ENCODE assay signal across 9 cellular contexts in genomic region chr6:71886184-71887005, GRCh38. TPM values are rescaled to one million over a fixed set of nuclear protein-coding genes. Genes with fewer than 3 reads are reported as not detected.
A peak's percentile ranks its signal among the peaks of the same experiment; 100 is the strongest.
DNase-seq lines count a peak whose midpoint lies in the region; TF ChIP-seq lines count a peak whose summit lies in the region.
"Had no signal": no experiment of that assay in that cellular context is flagged by ENCODE, and none has a peak within 500 bp of the region (broad histone marks: within the 10 kb centered on the region; RNA-seq: fewer than 3 reads in every experiment).

A gene with protein sequence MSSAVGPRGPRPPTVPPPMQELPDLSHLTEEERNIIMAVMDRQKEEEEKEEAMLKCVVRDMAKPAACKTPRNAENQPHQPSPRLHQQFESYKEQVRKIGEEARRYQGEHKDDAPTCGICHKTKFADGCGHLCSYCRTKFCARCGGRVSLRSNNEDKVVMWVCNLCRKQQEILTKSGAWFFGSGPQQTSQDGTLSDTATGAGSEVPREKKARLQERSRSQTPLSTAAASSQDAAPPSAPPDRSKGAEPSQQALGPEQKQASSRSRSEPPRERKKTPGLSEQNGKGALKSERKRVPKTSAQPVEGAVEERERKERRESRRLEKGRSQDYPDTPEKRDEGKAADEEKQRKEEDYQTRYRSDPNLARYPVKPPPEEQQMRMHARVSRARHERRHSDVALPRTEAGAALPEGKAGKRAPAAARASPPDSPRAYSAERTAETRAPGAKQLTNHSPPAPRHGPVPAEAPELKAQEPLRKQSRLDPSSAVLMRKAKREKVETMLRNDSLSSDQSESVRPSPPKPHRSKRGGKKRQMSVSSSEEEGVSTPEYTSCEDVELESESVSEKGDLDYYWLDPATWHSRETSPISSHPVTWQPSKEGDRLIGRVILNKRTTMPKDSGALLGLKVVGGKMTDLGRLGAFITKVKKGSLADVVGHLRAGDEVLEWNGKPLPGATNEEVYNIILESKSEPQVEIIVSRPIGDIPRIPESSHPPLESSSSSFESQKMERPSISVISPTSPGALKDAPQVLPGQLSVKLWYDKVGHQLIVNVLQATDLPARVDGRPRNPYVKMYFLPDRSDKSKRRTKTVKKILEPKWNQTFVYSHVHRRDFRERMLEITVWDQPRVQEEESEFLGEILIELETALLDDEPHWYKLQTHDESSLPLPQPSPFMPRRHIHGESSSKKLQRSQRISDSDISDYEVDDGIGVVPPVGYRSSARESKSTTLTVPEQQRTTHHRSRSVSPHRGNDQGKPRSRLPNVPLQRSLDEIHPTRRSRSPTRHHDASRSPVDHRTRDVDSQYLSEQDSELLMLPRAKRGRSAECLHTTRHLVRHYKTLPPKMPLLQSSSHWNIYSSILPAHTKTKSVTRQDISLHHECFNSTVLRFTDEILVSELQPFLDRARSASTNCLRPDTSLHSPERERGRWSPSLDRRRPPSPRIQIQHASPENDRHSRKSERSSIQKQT (N-terminal part only) (plus strand): TSS chr6:71886550. CDS start chr6:71887024, 474 bp downstream.

- H3K4me3 ChIP-seq in testis = peak within 1 kb of the TSS; percentile 40 to 56

- H3K27ac ChIP-seq in testis = no peak within 1 kb of the TSS

- intact Hi-C loops in testis (cut with DNase I; ENCODE audit: low total_unique reads) = no loop called here

- H3K9me3 ChIP-seq in testis = no peaks in the 10 kb centered on the region
- H3K9me3 ChIP-seq: adrenal gland had no signal

- DNase-seq in NCI-H2107 treated with DMSO at 0.1 percent for 48 hours (lab: John Stamatoyannopoulos, UW; ENCODE audit: unreplicated experiment) (peak; percentile 27), NCI-H2107 (lab: John Stamatoyannopoulos, UW) (no peak), H4 (ENCODE audit: low spot score) (peak; percentile 9), NCI-H1092 treated with DMSO at 0.1 percent for 48 hours (lab: John Stamatoyannopoulos, UW) (peak; percentile 12), anterior cingulate cortex (lab: John Stamatoyannopoulos, UW) (peak in 39 of 58 donors; percentile 0 to 78 (median 40)), islet precursor cell (peak; percentile 82), testis (peak; percentile 22), erythroblast (lab: John Stamatoyannopoulos, UW) (no peak)

- no peaks in the 10 kb centered on the region for H3K27me3 ChIP-seq in testis

- 1 to 2% methylated on average over 25 to 28 of the region's 70 CpGs for WGBS in testis, 2 donors

- TF ChIP-seq POLR2A in testis (IDR thresholded peaks at IDR 0.05) = no peak
- TF ChIP-seq POLR2A in erythroblast (IDR thresholded peaks at IDR 0.05; ENCODE audit: low read length) = no peak

- no peaks in the 10 kb centered on the region for H3K36me3 ChIP-seq in testis (ENCODE audit: low read depth, missing control alignments)
- H3K36me3 ChIP-seq: adrenal gland had no signal

- no peak for TF ChIP-seq CTCF in testis (IDR thresholded peaks at IDR 0.05)

- no peaks in the 10 kb centered on the region for H3K4me1 ChIP-seq in testis
- H3K4me1 ChIP-seq: adrenal gland had no signal

RNA-seq across cellular contexts. Expression of the gene that starts here (rescaled TPM):
- total RNA-seq in H4 (2014; rRNA removed; shearing (Covaris generic)) = 4.4 and 6.7 TPM in 2 replicates
- 10 to 100 TPM; 40.6 to 40.9 TPM for total RNA-seq in testis
- polyA plus RNA-seq in testis (ENCODE audit: insufficient read depth, low read depth, low replicate concordance) = 10.0 TPM

Comparison
In these comparisons a context has a peak if more than half of its experiments do, and no peak if none do; other contexts are left out.
1. DNase-seq: peak in NCI-H2107 treated with DMSO at 0.1 percent for 48 hours (single experiment), H4 (single experiment), NCI-H1092 treated with DMSO at 0.1 percent for 48 hours (single experiment), anterior cingulate cortex (39 of 58), islet precursor cell (single experiment) and testis (single experiment); none in NCI-H2107 (single experiment) and erythroblast (0 of 2).